17 cellular contexts compared by ENCODE assay signal in the genomic region with DNA sequence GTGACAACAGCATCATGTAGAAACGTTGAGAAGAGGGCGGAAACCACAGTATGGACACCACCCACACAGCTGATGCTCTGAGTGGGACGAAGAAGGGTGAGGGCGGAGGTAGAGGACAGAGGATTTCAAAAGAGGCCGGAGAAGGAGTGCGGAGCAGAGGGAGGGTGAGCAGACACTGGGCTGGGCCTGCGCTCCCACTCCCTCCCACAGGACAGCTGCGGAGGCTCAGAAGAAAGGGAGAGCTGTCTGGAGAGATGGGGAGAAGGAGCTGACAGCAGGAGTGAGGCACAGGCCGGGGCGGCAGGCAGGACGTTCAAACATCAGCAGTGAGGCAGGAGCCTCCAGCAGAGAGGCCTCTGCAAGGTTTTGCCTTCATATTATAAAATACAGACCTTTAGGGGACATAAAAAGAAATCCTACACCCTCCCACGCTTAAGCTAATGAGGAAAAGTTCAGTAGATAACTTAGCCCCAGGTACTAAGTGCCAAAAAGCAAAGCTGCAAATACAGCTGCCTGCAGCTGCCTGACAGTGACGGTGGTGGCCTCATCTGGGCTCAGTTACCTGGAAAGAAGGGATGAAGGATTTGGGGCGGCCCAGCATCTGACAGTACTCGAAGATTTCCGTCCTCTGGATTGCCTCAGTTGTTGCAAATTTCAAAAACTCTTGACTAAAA. TPM values are rescaled to one million over a fixed set of nuclear protein-coding genes. Genes with fewer than 3 reads are reported as not detected.
DNase-seq lines count a peak whose midpoint lies in the region; ATAC-seq and TF ChIP-seq lines count a peak whose summit lies in the region.
"Had no signal": no experiment of that assay in that cellular context is flagged by ENCODE, and none has a peak within 500 bp of the region (broad histone marks: within the 10 kb centered on the region; RNA-seq: fewer than 3 reads in every experiment).

No MANE protein-coding gene starts in this region.

- intact Hi-C loops in heart left ventricle (cut with DNase I) (loop anchor here in 8 of 10 donors (2.0 to 10.0 kb wide), 7 partner anchors 341 to 1047 kb away; no protein-coding TSS in a partner anchor), right cardiac atrium (cut with DNase I) (loop anchor here in 3 of 4 donors (10.0 kb wide), 2 partner anchors 689 to 1049 kb away; no protein-coding TSS in a partner anchor)

- 72 to 81% (median 79%) methylated on average over 16 of the region's 16 CpGs for WGBS in heart left ventricle, 4 donors
- 70% methylated on average over 16 of the region's 16 CpGs for WGBS in right cardiac atrium

- no peak for TF ChIP-seq POLR2A in heart left ventricle (IDR thresholded peaks at IDR 0.05)

- H3K4me3 Mint-ChIP-seq in osteocyte (ENCODE audit: unreplicated experiment) = no peak overlapping the region
- no peak overlapping the region for H3K4me3 Mint-ChIP-seq in glutamatergic neuron (ENCODE audit: unreplicated experiment)
- H3K4me3 Mint-ChIP-seq: CD4-positive, alpha-beta memory T cell had no signal

- peaks cover 0 to 72% (median 31%) of the 10 kb centered on the region in 9 donors for H3K36me3 ChIP-seq in heart left ventricle

- H3K27me3 ChIP-seq in heart left ventricle (no peaks in the 10 kb centered on the region), right cardiac atrium (ENCODE audit: control insufficient read depth, insufficient read depth) (no peaks in the 10 kb centered on the region), foreskin keratinocyte (no peaks in the 10 kb centered on the region)

- H3K27ac ChIP-seq in heart left ventricle = no peak overlapping the region
- H3K27ac ChIP-seq in right cardiac atrium (ENCODE audit: low read length) = no peak overlapping the region
- no peak overlapping the region for H3K27ac ChIP-seq in foreskin keratinocyte
- H3K27ac ChIP-seq: PC-9 had no signal

- no peak overlapping the region for H3K27ac Mint-ChIP-seq in osteocyte (ENCODE audit: unreplicated experiment)
- H3K27ac Mint-ChIP-seq in glutamatergic neuron (ENCODE audit: unreplicated experiment) = no peak overlapping the region
- H3K27ac Mint-ChIP-seq: CD4-positive, alpha-beta memory T cell had no signal

- DNase-seq in heart left ventricle (no peak), right cardiac atrium (no peak), left kidney (ENCODE audit: low read depth, low spot score) (peak; percentile 92), osteocyte (ENCODE audit: extremely low spot score, unreplicated experiment) (peak; percentile 75), GM03348 (ENCODE audit: low spot score) (no peak), glutamatergic neuron (no peak), foreskin keratinocyte (no peak)
- DNase-seq: CD4-positive, alpha-beta memory T cell; DMS79 treated with DMSO at 0.1 percent for 48 hours; KBM-7; NCI-H1417 treated with DMSO at 0.1 percent for 48 hours; NCI-H2029; NCI-H510A; NCI-H774; PC-9 had no signal

- ATAC-seq in heart left ventricle (peak in 3 of 4 donors; percentile 14 to 39 (median 21)), right cardiac atrium (no peak), GM21447 (IDR thresholded peaks at IDR 0.05; ENCODE audit: unreplicated experiment) (no peak), foreskin keratinocyte (no peak)

- H3K9me3 Mint-ChIP-seq in osteocyte (ENCODE audit: unreplicated experiment) = no peaks in the 10 kb centered on the region
- no peaks in the 10 kb centered on the region for H3K9me3 Mint-ChIP-seq in glutamatergic neuron (ENCODE audit: unreplicated experiment)

- no peaks in the 10 kb centered on the region for H3K9me3 ChIP-seq in heart left ventricle
- no peaks in the 10 kb centered on the region for H3K9me3 ChIP-seq in right cardiac atrium (ENCODE audit: control insufficient read depth, low read length)

- H3K27me3 Mint-ChIP-seq in osteocyte (ENCODE audit: unreplicated experiment) (peaks cover 7% of the 10 kb centered on the region), glutamatergic neuron (ENCODE audit: unreplicated experiment) (peaks cover 6% of the 10 kb centered on the region)
- H3K27me3 Mint-ChIP-seq: CD4-positive, alpha-beta memory T cell had no signal

- H3K4me1 Mint-ChIP-seq in osteocyte (ENCODE audit: unreplicated experiment) = peaks cover 3% of the 10 kb centered on the region
- peaks cover 14% of the 10 kb centered on the region for H3K4me1 Mint-ChIP-seq in glutamatergic neuron (ENCODE audit: low read depth, unreplicated experiment)
- H3K4me1 Mint-ChIP-seq: CD4-positive, alpha-beta memory T cell had no signal

- TF ChIP-seq CTCF in heart left ventricle (IDR thresholded peaks at IDR 0.05) = no peak
- no peak for TF ChIP-seq CTCF in osteocyte (IDR thresholded peaks at IDR 0.05)
- TF ChIP-seq CTCF in glutamatergic neuron (IDR thresholded peaks at IDR 0.05; ENCODE audit: partially characterized antibody, unreplicated experiment) = no peak
- TF ChIP-seq CTCF in foreskin keratinocyte (conservative IDR thresholded peaks at IDR 0.05) = no peak

- H3K4me3 ChIP-seq in heart left ventricle (no peak overlapping the region), right cardiac atrium (ENCODE audit: low read length) (no peak overlapping the region)
- H3K4me3 ChIP-seq: GM12878, PC-9 had no signal

- H3K4me1 ChIP-seq in heart left ventricle (peaks cover 0 to 9% (median 0%) of the 10 kb centered on the region in 12 donors), right cardiac atrium (ENCODE audit: control insufficient read depth, insufficient read depth, low read length) (peaks cover 3% of the 10 kb centered on the region), foreskin keratinocyte (no peaks in the 10 kb centered on the region)

- H3K36me3 Mint-ChIP-seq in osteocyte (ENCODE audit: unreplicated experiment) = no peaks in the 10 kb centered on the region
- no peaks in the 10 kb centered on the region for H3K36me3 Mint-ChIP-seq in glutamatergic neuron (ENCODE audit: unreplicated experiment)
- H3K36me3 Mint-ChIP-seq: CD4-positive, alpha-beta memory T cell had no signal

RNA-seq across cellular contexts. Expression of a gene that starts 25.7 kb away (rescaled TPM):
- total RNA-seq in heart left ventricle (1 to 10 TPM; 1.2 to 3.3 (median 2.3) TPM), right cardiac atrium (1 to 10 TPM; 1.4 to 3.9 (median 2.6) TPM), osteocyte (0.64 and 0.76 TPM in 2 replicates), glutamatergic neuron (ENCODE audit: unreplicated experiment) (0.93 TPM), foreskin keratinocyte (0.35 and 1.1 TPM in 2 replicates)
- polyA plus RNA-seq in heart left ventricle (1 to 10 TPM; 1.1 to 3.8 TPM), right cardiac atrium (2.9 TPM), foreskin keratinocyte (0.16 and 0.39 TPM in 2 replicates)
- total RNA-seq: CD4-positive, alpha-beta memory T cell had no signal
- polyA plus RNA-seq: CD4-positive, alpha-beta memory T cell had no signal

Comparison
In these comparisons a context has a peak if more than half of its experiments do, and no peak if none do; other contexts are left out.
1. ATAC-seq: peak in heart left ventricle (3 of 4); none in right cardiac atrium (0 of 2), GM21447 (single experiment) and foreskin keratinocyte (single experiment).
2. DNase-seq: peak in left kidney (single experiment) and osteocyte (single experiment); none in heart left ventricle (0 of 5), right cardiac atrium (0 of 3), GM03348 (single experiment), glutamatergic neuron (single experiment) and foreskin keratinocyte (0 of 2).